Comparison of ENCODE assay signal across 8 cellular contexts in genomic region chr10:13099666-13100348, GRCh38. TPM values are rescaled to one million over a fixed set of nuclear protein-coding genes. Genes with fewer than 3 reads are reported as not detected.
DNase-seq lines count a peak whose midpoint lies in the region; ATAC-seq and TF ChIP-seq lines count a peak whose summit lies in the region.

OPTN (plus strand) TSS chr10:13100163; CDS start chr10:13109123, 8,960 bp downstream.

- intact Hi-C loops in Calu3 (cut with micrococcal nuclease; ENCODE audit: unreplicated experiment): no loop called here
- intact Hi-C loops in Panc1 (cut with micrococcal nuclease; ENCODE audit: unreplicated experiment): no loop called here
- intact Hi-C loops in natural killer cell (cut with micrococcal nuclease): loop anchor here (1.0 to 10.0 kb wide), 4 partner anchors 17 to 905 kb away; partner anchors contain the start of genes CDC123, MCM10 and NUDT5

- H3K9me3 ChIP-seq in Panc1 (ENCODE audit: control insufficient read depth, insufficient read depth, low read depth, low read length): no peaks in the 10 kb centered on the region

- H3K27me3 Mint-ChIP-seq in Calu3 (ENCODE audit: unreplicated experiment) (no peaks in the 10 kb centered on the region), natural killer cell (ENCODE audit: low read depth in 2 of 2) (no peaks in the 10 kb centered on the region)
- H3K27me3 Mint-ChIP-seq in activated T-helper 17 cell treated with anti-CD3 and anti-CD28 coated beads, Interleukin-2, amount 50 U/mL, for 72 hours: no peaks in the 10 kb centered on the region

- peak within 1 kb of the TSS; percentile 68 to 88 for H3K4me3 ChIP-seq in Panc1 (ENCODE audit: low read depth in 2 of 2, low read length in 2 of 2)

- H3K4me1 ChIP-seq in Panc1 (ENCODE audit: control insufficient read depth, insufficient read depth, low read length): peaks cover 7% of the 10 kb centered on the region

- no peaks in the 10 kb centered on the region for H3K27me3 ChIP-seq in Panc1 (ENCODE audit: control insufficient read depth, insufficient read depth, low read length)

- peak within 1 kb of the TSS; percentile 85 for H3K27ac ChIP-seq in Panc1 (ENCODE audit: low read length)

- BruUV-seq in Calu3 (replicated peaks; lab: Mats Ljungman, UMichigan) (no TSS peak), Panc1 (replicated peaks; lab: Mats Ljungman, UMichigan) (no TSS peak)

- CTCF ChIA-PET in Calu3 (lab: Charles Lee): interaction anchor here (0.6 to 1.3 kb wide), 8 partner anchors 16 to 837 kb away, joined by 3 to 9 read pairs (median 4); no protein-coding TSS in a partner anchor
- CTCF ChIA-PET in Panc1 (lab: Charles Lee): interaction anchor here (0.5 to 0.6 kb wide), 4 partner anchors 295 to 773 kb away, joined by 3 to 6 read pairs (median 4); no protein-coding TSS in a partner anchor

- peak within 1 kb of the TSS; percentile 89 for H3K4me3 Mint-ChIP-seq in Calu3 (ENCODE audit: low read depth, unreplicated experiment)
- H3K4me3 Mint-ChIP-seq in activated T-helper 17 cell treated with anti-CD3 and anti-CD28 coated beads, Interleukin-2, amount 50 U/mL, for 72 hours: peak within 1 kb of the TSS; percentile 94
- H3K4me3 Mint-ChIP-seq in natural killer cell: peak within 1 kb of the TSS; percentile 96

- H3K9me3 Mint-ChIP-seq in Calu3 (ENCODE audit: low read depth, unreplicated experiment) (peaks cover 3% of the 10 kb centered on the region), natural killer cell (no peaks in the 10 kb centered on the region)
- no peaks in the 10 kb centered on the region for H3K9me3 Mint-ChIP-seq in activated T-helper 17 cell treated with anti-CD3 and anti-CD28 coated beads, Interleukin-2, amount 50 U/mL, for 72 hours

- no peaks in the 10 kb centered on the region for H3K36me3 ChIP-seq in Panc1 (ENCODE audit: control insufficient read depth, insufficient read depth, low read length)

- DNase-seq in Calu3 (peak; percentile 86), HT1080 (ENCODE audit: low read depth) (peak; percentile 77), Panc1 (ENCODE audit: low read depth, low spot score) (peak; percentile 48), fibroblast of peridontal ligament (ENCODE audit: extremely low read depth) (peak; percentile 81), natural killer cell (peak; percentile 76)
- peak; percentile 83 for DNase-seq in stimulated activated naive CD8-positive, alpha-beta T cell treated with anti-CD3 and anti-CD28 coated beads, Interleukin-15, Interleukin-2, amounts not matched to agents 100 U/mL and 50 U/mL, for 24 hours

- peak within 1 kb of the TSS; percentile 90 for H3K27ac Mint-ChIP-seq in Calu3 (ENCODE audit: unreplicated experiment)
- H3K27ac Mint-ChIP-seq in activated T-helper 17 cell treated with anti-CD3 and anti-CD28 coated beads, Interleukin-2, amount 50 U/mL, for 72 hours: peak within 1 kb of the TSS; percentile 95
- H3K27ac Mint-ChIP-seq in natural killer cell: peak within 1 kb of the TSS; percentile 89 to 92

- in situ Hi-C loops in Panc1 (cut with HindIII; ENCODE audit: low pct_unique_long_range_greater_than_20kb, low sequenced_read_pairs): no loop called here

- ATAC-seq in GM19468 (IDR thresholded peaks at IDR 0.05; ENCODE audit: extremely low read depth, unreplicated experiment) (peak; percentile 26), Panc1 (peak; percentile 92), natural killer cell (peak; percentile 79 to 92 (median 85))
- ATAC-seq in activated T-helper 17 cell treated with anti-CD3 and anti-CD28 coated beads, Interleukin-2, amount 50 U/mL, for 72 hours (replicated peaks): peak; percentile 82
- ATAC-seq in stimulated activated naive CD8-positive, alpha-beta T cell treated with anti-CD3 and anti-CD28 coated beads, Interleukin-15, Interleukin-2, amounts not matched to agents 100 U/mL and 50 U/mL, for 24 hours: peak; percentile 86

- POLR2A ChIA-PET in Panc1 (lab: Charles Lee): no interaction called here

- H3K36me3 Mint-ChIP-seq in Calu3 (ENCODE audit: insufficient read depth, unreplicated experiment): peaks cover 22% of the 10 kb centered on the region
- H3K36me3 Mint-ChIP-seq in activated T-helper 17 cell treated with anti-CD3 and anti-CD28 coated beads, Interleukin-2, amount 50 U/mL, for 72 hours (ENCODE audit: low read depth): peaks cover 31% of the 10 kb centered on the region
- H3K36me3 Mint-ChIP-seq in natural killer cell: no peaks in the 10 kb centered on the region

- TF ChIP-seq CTCF in Calu3 (IDR thresholded peaks at IDR 0.05; ENCODE audit: unreplicated experiment) (peak; percentile 65), Panc1 (IDR thresholded peaks at IDR 0.05) (peak; percentile 79), natural killer cell (IDR thresholded peaks at IDR 0.05) (peak; percentile 33)

- H3K4me1 Mint-ChIP-seq in Calu3 (ENCODE audit: low read depth, unreplicated experiment): peaks cover 21% of the 10 kb centered on the region
- peaks cover 30% of the 10 kb centered on the region for H3K4me1 Mint-ChIP-seq in activated T-helper 17 cell treated with anti-CD3 and anti-CD28 coated beads, Interleukin-2, amount 50 U/mL, for 72 hours
- peaks cover 43 to 47% of the 10 kb centered on the region in 2 donors for H3K4me1 Mint-ChIP-seq in natural killer cell

RNA-seq across cellular contexts. Expression of gene OPTN, which starts in this region (rescaled TPM):
- 48.9 and 60.6 TPM in 2 replicates for total RNA-seq in Calu3 (2022)
- 17.5 and 24.3 TPM in 2 replicates for total RNA-seq in HT1080 (2014; rRNA removed; shearing (Covaris generic))
- polyA plus RNA-seq in HT1080 (2015; cell fraction: cytosol; rRNA removed): 16.4 and 21.1 TPM in 2 replicates
- polyA plus RNA-seq in HT1080 (2015; cell fraction: nucleus; rRNA removed): 11.3 and 15.8 TPM in 2 replicates
- total RNA-seq in Panc1 (2021; ENCODE audit: unreplicated experiment): 66.8 TPM
- polyA plus RNA-seq in Panc1 (2012; ENCODE audit: insufficient read length): 101 TPM
- 100 to 1,000 TPM in 1 of 2 donors, 10 to 100 TPM in 1; 90.5 to 119 TPM for total RNA-seq in activated T-helper 17 cell treated with anti-CD3 and anti-CD28 coated beads, Interleukin-2, amount 50 U/mL, for 72 hours
- 100 to 1,000 TPM; 140 to 177 (median 161) TPM for total RNA-seq in natural killer cell

Comparison
In these comparisons a context has a peak if more than half of its experiments do, and no peak if none do; other contexts are left out.
1. Peak in every context shown above with its lines: DNase-seq, ATAC-seq, H3K4me3 ChIP-seq and H3K27ac ChIP-seq.
2. ATAC-seq: peak in every context shown above with its lines; median percentile 92 in Panc1; 86 in stimulated activated naive CD8-positive, alpha-beta T cell treated with anti-CD3 and anti-CD28 coated beads, Interleukin-15, Interleukin-2, amounts not matched to agents 100 U/mL and 50 U/mL, for 24 hours; 85 in natural killer cell; 82 in activated T-helper 17 cell treated with anti-CD3 and anti-CD28 coated beads, Interleukin-2, amount 50 U/mL, for 72 hours; 26 in GM19468.